8 cellular contexts compared by ENCODE assay signal in genomic region chr17:51118330-51119195, GRCh38. TPM values are rescaled to one million over a fixed set of nuclear protein-coding genes. Genes with fewer than 3 reads are reported as not detected.
A peak's percentile ranks its signal among the peaks of the same experiment; 100 is the strongest.
DNase-seq lines count a peak whose midpoint lies in the region; TF ChIP-seq lines count a peak whose summit lies in the region.

No MANE protein-coding gene starts in this region.

- DNase-seq in BE2C (peak; percentile 49), SHP77 (lab: John Stamatoyannopoulos, UW) (peak; percentile 95 to 96), foreskin fibroblast (no peak), SW 1271 (lab: John Stamatoyannopoulos, UW) (no peak), putamen (ENCODE audit: low spot score) (no peak), RKO (ENCODE audit: low spot score) (no peak)

- H3K27me3 ChIP-seq in BE2C (no peaks in the 10 kb centered on the region), HUES6 (ENCODE audit: control insufficient read depth, insufficient read depth, low read length) (no peaks in the 10 kb centered on the region), skeletal muscle satellite cell (ENCODE audit: control insufficient read depth, insufficient read depth, low read length) (no peaks in the 10 kb centered on the region)

- peak overlapping the region; percentile 97 for H3K4me2 ChIP-seq in skeletal muscle satellite cell (ENCODE audit: low read length)

- H3K9ac ChIP-seq in HUES6 (ENCODE audit: low read length) (no peak overlapping the region), skeletal muscle satellite cell (ENCODE audit: low read depth, low read length) (peak overlapping the region; percentile 90)

- TF ChIP-seq CTCF in BE2C (IDR thresholded peaks at IDR 0.05; ENCODE audit: low read depth, low read length) (no peak), foreskin fibroblast (IDR thresholded peaks at IDR 0.05; ENCODE audit: low read depth, low read length) (no peak)

- H3K9me3 ChIP-seq in BE2C, result no peaks in the 10 kb centered on the region
- no peaks in the 10 kb centered on the region for H3K9me3 ChIP-seq in HUES6 (ENCODE audit: control insufficient read depth, insufficient read depth, low read depth, low read length)
- no peaks in the 10 kb centered on the region for H3K9me3 ChIP-seq in skeletal muscle satellite cell (replicated peaks; ENCODE audit: low read length)

- H3K36me3 ChIP-seq in BE2C, result 0 out of 2 replicates have a peak, but pooled peaks cover 2% of the 10 kb centered on the region
- no peaks in the 10 kb centered on the region for H3K36me3 ChIP-seq in HUES6 (ENCODE audit: control insufficient read depth, insufficient read depth, low read length)
- H3K36me3 ChIP-seq in skeletal muscle satellite cell (ENCODE audit: insufficient read depth, low read length), result no peaks in the 10 kb centered on the region

- H3K4me1 ChIP-seq in BE2C (0 out of 2 replicates have a peak, but pooled peaks cover 4% of the 10 kb centered on the region), HUES6 (ENCODE audit: control insufficient read depth, insufficient read depth, low read length) (0 out of 2 replicates have a peak, but pooled peaks cover 6% of the 10 kb centered on the region), skeletal muscle satellite cell (ENCODE audit: control insufficient read depth, insufficient read depth, low read length) (peaks cover 26% of the 10 kb centered on the region)

- peak overlapping the region; percentile 93 for H3K4me3 ChIP-seq in BE2C (ENCODE audit: low read depth, low read length)
- H3K4me3 ChIP-seq in HUES6 (ENCODE audit: low read depth, low read length), result peak overlapping the region; percentile 100
- peak overlapping the region; percentile 82 to 98 for H3K4me3 ChIP-seq in foreskin fibroblast (ENCODE audit: low read depth in 1 of 2, low read length in 2 of 2)
- peak overlapping the region; percentile 91 for H3K4me3 ChIP-seq in skeletal muscle satellite cell (ENCODE audit: low read length)

- H3K27ac ChIP-seq in HUES6 (ENCODE audit: low read depth, low read length), result no peak overlapping the region

RNA-seq across cellular contexts. Expression of gene SPAG9, which starts 2.1 kb away (rescaled TPM):
- 47.6 TPM for polyA plus RNA-seq in BE2C (2012; ENCODE audit: insufficient read depth, insufficient read length, low read depth)
- 68.6 and 107 TPM in 2 replicates for total RNA-seq in skeletal muscle satellite cell (2012; rRNA removed)

RNA-seq across cellular contexts. Expression of gene NME1, which starts 34.8 kb away (rescaled TPM):
- 506 TPM for polyA plus RNA-seq in BE2C (2012; ENCODE audit: insufficient read depth, insufficient read length, low read depth)
- total RNA-seq in skeletal muscle satellite cell (2012; rRNA removed), result 189 and 194 TPM in 2 replicates

RNA-seq across cellular contexts. Expression of gene NME2, which starts 47.6 kb away (rescaled TPM):
- 799 TPM for polyA plus RNA-seq in BE2C (2012; ENCODE audit: insufficient read depth, insufficient read length, low read depth)
- 752 and 839 TPM in 2 replicates for total RNA-seq in skeletal muscle satellite cell (2012; rRNA removed)

Comparison
In these comparisons a context has a peak if more than half of its experiments do, and no peak if none do; other contexts are left out.
1. DNase-seq: peak in BE2C (single experiment) and SHP77 (2 of 2); none in foreskin fibroblast (0 of 2), SW 1271 (0 of 2), putamen (single experiment) and RKO (single experiment).
2. Peak in every context shown above with its lines, with median percentiles within 50 percentile points of each other: H3K4me3 ChIP-seq.